In genomic region chr15:41543521-41543870, GRCh38 we compare ENCODE assay signal across 1 cellular context.
TF ChIP-seq lines count a peak whose summit lies in the region.

No MANE protein-coding gene starts in this region.

TF ChIP-seq in GM12878, 131 proteins besides CTCF, POLR2A, EP300 and RAD21:
- TF ChIP-seq ELK1 (IDR thresholded peaks at IDR 0.05; ENCODE audit: low read depth, low read length), result no peak
- TF ChIP-seq TCF12 (IDR thresholded peaks at IDR 0.05; ENCODE audit: low read depth, low read length), result no peak
- TF ChIP-seq, protein P1, sequence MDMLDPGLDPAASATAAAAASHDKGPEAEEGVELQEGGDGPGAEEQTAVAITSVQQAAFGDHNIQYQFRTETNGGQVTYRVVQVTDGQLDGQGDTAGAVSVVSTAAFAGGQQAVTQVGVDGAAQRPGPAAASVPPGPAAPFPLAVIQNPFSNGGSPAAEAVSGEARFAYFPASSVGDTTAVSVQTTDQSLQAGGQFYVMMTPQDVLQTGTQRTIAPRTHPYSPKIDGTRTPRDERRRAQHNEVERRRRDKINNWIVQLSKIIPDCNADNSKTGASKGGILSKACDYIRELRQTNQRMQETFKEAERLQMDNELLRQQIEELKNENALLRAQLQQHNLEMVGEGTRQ (IDR thresholded peaks at IDR 0.05; ENCODE audit: borderline replicate concordance, low read depth, low read length), result no peak
- TF ChIP-seq MYC (IDR thresholded peaks at IDR 0.05; ENCODE audit: insufficient read depth, insufficient read length, insufficient replicate concordance, low read length, severe bottlenecking), result no peak
- no peak for TF ChIP-seq SMC3 (IDR thresholded peaks at IDR 0.05; ENCODE audit: borderline replicate concordance, low read length)
